In genomic region chr20:54649511-54649962, GRCh38 we compare ENCODE assay signal across 8 cellular contexts.
A peak's percentile ranks its signal among the peaks of the same experiment; 100 is the strongest.
DNase-seq lines count a peak whose midpoint lies in the region; ATAC-seq and TF ChIP-seq lines count a peak whose summit lies in the region.

No MANE protein-coding gene starts in this region.

- DNase-seq in CMK (ENCODE audit: low read depth) (peak; percentile 21), NCI-H1092 (lab: John Stamatoyannopoulos, UW) (peak; percentile 68), SK-N-SH (peak; percentile 66), left cardiac atrium (peak; percentile 85), putamen (ENCODE audit: low spot score) (peak; percentile 65)
- DNase-seq in activated naive CD8-positive, alpha-beta T cell treated with anti-CD3 and anti-CD28 coated beads, Interleukin-2, amount 50 U/mL, for 16 hours (ENCODE audit: low read depth, low spot score) = peak; percentile 6

- WGBS in SK-N-SH (ENCODE audit: low lambda C conversion rate) = 13% methylated on average over 8 of the region's 8 CpGs

- no peak overlapping the region for H3K9ac ChIP-seq in SK-N-SH

- intact Hi-C loops in left cardiac atrium (cut with DNase I) = loop anchor here (2.0 to 10.0 kb wide), 4 partner anchors 172 to 545 kb away; partner anchors contain the start of gene DOK5 (in 1 of the 2)

- H3K36me3 ChIP-seq in SK-N-SH (replicated peaks in 1 of 2; ENCODE audit: control insufficient read depth in 1 of 2, insufficient read depth in 2 of 2, low read length in 1 of 2) = no peaks in the 10 kb centered on the region

- CTCF ChIA-PET in SK-N-SH (lab: Yijun Ruan, JAX) = interaction anchor here (1.0 to 3.8 kb wide), 15 partner anchors 9 to 1909 kb away, joined by 3 to 24 read pairs (median 7); no protein-coding TSS in a partner anchor

- no peak overlapping the region for H2AFZ ChIP-seq in SK-N-SH (ENCODE audit: low read depth)

- H3K9me3 ChIP-seq in SK-N-SH = no peaks in the 10 kb centered on the region

- POLR2A ChIA-PET in SK-N-SH (lab: Yijun Ruan, JAX) = no interaction called here

- peak; percentile 74 for ATAC-seq in GM21526 (IDR thresholded peaks at IDR 0.05; ENCODE audit: low FRiP score, unreplicated experiment)
- peak; percentile 78 to 89 for ATAC-seq in left cardiac atrium
- ATAC-seq in GM19455 (IDR thresholded peaks at IDR 0.05; ENCODE audit: unreplicated experiment) = no peak

- peaks cover 0 to 3% of the 10 kb centered on the region in 2 experiments; a peak in 1 of 4 replicates for H3K4me1 ChIP-seq in SK-N-SH (ENCODE audit: control insufficient read depth in 1 of 2, insufficient read depth in 2 of 2, low read depth in 1 of 2, low read length in 1 of 2)

- peak; percentile 85 for TF ChIP-seq CTCF in SK-N-SH (IDR thresholded peaks at IDR 0.05)

- no peak overlapping the region; a peak in 1 of 4 replicates for H3K4me3 ChIP-seq in SK-N-SH (ENCODE audit: low read depth in 2 of 2, low read length in 1 of 2)

- H3K9me2 ChIP-seq in SK-N-SH = no peaks in the 10 kb centered on the region

- H3F3A ChIP-seq in SK-N-SH (replicated peaks; ENCODE audit: insufficient read depth) = no peaks in the 10 kb centered on the region

- H3K4me2 ChIP-seq in SK-N-SH = no peak overlapping the region

- no peaks in the 10 kb centered on the region for H3K27me3 ChIP-seq in SK-N-SH (ENCODE audit: insufficient read depth)

- no peak for TF ChIP-seq EP300 in SK-N-SH (IDR thresholded peaks at IDR 0.05; ENCODE audit: borderline replicate concordance in 1 of 2, low read depth in 1 of 2, low read length in 1 of 2)

- H4K20me1 ChIP-seq in SK-N-SH (ENCODE audit: insufficient read depth) = no peaks in the 10 kb centered on the region

- H3K27ac ChIP-seq in SK-N-SH (ENCODE audit: low read depth in 2 of 2, low read length in 1 of 2) = no peak overlapping the region; a peak in 1 of 4 replicates

- no peaks in the 10 kb centered on the region for H3K79me2 ChIP-seq in SK-N-SH (ENCODE audit: insufficient read depth)

- peak; percentile 88 for TF ChIP-seq RAD21 in SK-N-SH (IDR thresholded peaks at IDR 0.05; ENCODE audit: low read length)

TF ChIP-seq in SK-N-SH, 30 proteins besides CTCF, POLR2A, EP300 and RAD21:
- TF ChIP-seq SMC3 (IDR thresholded peaks at IDR 0.05; ENCODE audit: low read depth, low read length) (peak; percentile 58; the same call in 1 of the 2 replicates), FOXJ3 (CRISPR knock-in tag; IDR thresholded peaks at IDR 0.05) (no peak), TEAD4 (IDR thresholded peaks at IDR 0.05; ENCODE audit: borderline replicate concordance, insufficient read depth) (no peak), TCF12 (IDR thresholded peaks at IDR 0.05) (no peak), MEF2A (IDR thresholded peaks at IDR 0.05; ENCODE audit: borderline replicate concordance, low read depth) (no peak), RCOR1 (IDR thresholded peaks at IDR 0.05; ENCODE audit: low read length) (peak; percentile 18; the same call in 1 of the 2 replicates)

Comparison
In these comparisons a context has a peak if more than half of its experiments do, and no peak if none do; other contexts are left out.
1. DNase-seq: peak in every context shown above with its lines; median percentile 85 in left cardiac atrium; 68 in NCI-H1092; 66 in SK-N-SH; 65 in putamen; 21 in CMK; 6 in activated naive CD8-positive, alpha-beta T cell treated with anti-CD3 and anti-CD28 coated beads, Interleukin-2, amount 50 U/mL, for 16 hours.